ENCODE assay signal across 8 cellular contexts in the genomic region with DNA sequence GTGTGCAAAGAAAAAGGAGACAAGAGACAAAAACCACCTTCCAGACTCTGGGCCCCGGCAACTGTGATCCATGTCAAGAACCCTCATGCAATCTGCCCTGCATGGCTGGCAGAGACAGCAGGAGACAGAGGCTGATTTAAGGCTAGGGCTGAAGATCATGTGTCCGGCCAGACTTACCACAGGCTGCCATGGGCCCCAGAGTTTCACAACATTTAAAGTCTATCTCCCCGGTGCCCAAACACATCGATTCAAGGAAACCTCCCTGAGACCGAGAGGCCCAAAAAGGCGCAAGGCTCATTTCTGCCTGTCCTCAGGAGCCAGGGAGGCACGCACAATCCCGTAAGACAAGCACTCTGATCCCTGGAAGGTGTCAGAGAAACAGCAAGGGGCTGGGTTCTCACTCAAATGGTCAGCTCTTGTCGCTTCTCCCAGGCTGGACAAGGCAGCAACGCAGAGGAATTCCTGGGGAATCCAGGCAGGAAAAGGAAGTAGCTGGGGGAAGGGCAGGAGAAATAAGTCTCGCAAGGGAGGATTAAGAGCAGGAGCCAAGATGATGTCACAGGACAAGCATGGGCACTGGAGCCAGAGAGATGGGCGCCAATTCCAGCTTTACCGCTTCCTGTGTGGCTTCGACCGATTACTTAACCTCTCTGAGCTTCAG.
A peak's percentile ranks its signal among the peaks of the same experiment; 100 is the strongest.
DNase-seq lines count a peak whose midpoint lies in the region; ATAC-seq lines count a peak whose summit lies in the region.

No MANE protein-coding gene starts in this region.

- peak; percentile 8 for DNase-seq in ACHN
- peak; percentile 85 to 91 for DNase-seq in NOMO-1 (lab: John Stamatoyannopoulos, UW; ENCODE audit: unreplicated experiment in 2 of 2)
- peak; percentile 55 for DNase-seq in epidermal melanocyte (ENCODE audit: insufficient read length, low spot score)
- peak; percentile 89 for DNase-seq in myocyte (ENCODE audit: low read depth)
- DNase-seq in activated CD4-positive, alpha-beta T cell treated with anti-CD3 and anti-CD28 coated beads, Interleukin-2, amount 50 U/mL, for 48 hours = no peak
- DNase-seq in HuH-7 (ENCODE audit: low spot score) = no peak

- ATAC-seq in GM19023 (IDR thresholded peaks at IDR 0.05; ENCODE audit: unreplicated experiment) = no peak
- ATAC-seq in HG03342 (IDR thresholded peaks at IDR 0.05; ENCODE audit: unreplicated experiment) = no peak

- in situ Hi-C loops in ACHN (cut with HindIII; ENCODE audit: low pct_ligation_motif_present, low pct_unique_long_range_greater_than_20kb, low sequenced_read_pairs) = no loop called here

Comparison
In these comparisons a context has a peak if more than half of its experiments do, and no peak if none do; other contexts are left out.
1. DNase-seq: peak in ACHN (single experiment), NOMO-1 (2 of 2), epidermal melanocyte (single experiment) and myocyte (single experiment); none in activated CD4-positive, alpha-beta T cell treated with anti-CD3 and anti-CD28 coated beads, Interleukin-2, amount 50 U/mL, for 48 hours (0 of 2) and HuH-7 (single experiment).